ENCODE assay signal across 9 cellular contexts in genomic region chr4:98518555-98519267, GRCh38.
A peak's percentile ranks its signal among the peaks of the same experiment; 100 is the strongest.
DNase-seq lines count a peak whose midpoint lies in the region; ATAC-seq, FAIRE-seq and TF ChIP-seq lines count a peak whose summit lies in the region.
"Had no signal": no experiment of that assay in that cellular context is flagged by ENCODE, and none has a peak within 500 bp of the region (broad histone marks: within the 10 kb centered on the region; RNA-seq: fewer than 3 reads in every experiment).

No MANE protein-coding gene starts in this region.

- no peaks in the 10 kb centered on the region for H3K36me3 ChIP-seq in brain microvascular endothelial cell (replicated peaks)

- peak; percentile 94 for ATAC-seq in GM21367 (IDR thresholded peaks at IDR 0.05; ENCODE audit: unreplicated experiment)
- peak; percentile 96 for ATAC-seq in HG03159 (IDR thresholded peaks at IDR 0.05; ENCODE audit: unreplicated experiment)

- intact Hi-C loops in posterior cingulate gyrus (cut with DNase I): no loop called here

- no peak overlapping the region for H3K4me3 ChIP-seq in brain microvascular endothelial cell (ENCODE audit: low read depth, low read length)

- no peak for TF ChIP-seq CTCF in brain microvascular endothelial cell (IDR thresholded peaks at IDR 0.05; ENCODE audit: low read depth, low read length, missing control alignments)

- in situ Hi-C loops in brain microvascular endothelial cell (cut with HindIII; ENCODE audit: low pct_ligation_motif_present, low sequenced_read_pairs): no loop called here

- H3K27me3 ChIP-seq in brain microvascular endothelial cell (replicated peaks): no peaks in the 10 kb centered on the region

- peak; percentile 92 for FAIRE-seq in GM12892 (lab: Jason Lieb, UNC)

- no peak for TF ChIP-seq POLR2A in GM12892 (IDR thresholded peaks at IDR 0.05; ENCODE audit: low read depth, low read length)

- peak overlapping the region; percentile 92 for H3K27ac ChIP-seq in brain microvascular endothelial cell

- DNase-seq in GM12892 (ENCODE audit: insufficient read length): no peak
- no peak for DNase-seq in brain microvascular endothelial cell
- no peak for DNase-seq in NCI-H69 (lab: John Stamatoyannopoulos, UW)
- no peak for DNase-seq in D341Med (ENCODE audit: low spot score)
- DNase-seq in DMS153 treated with DMSO at 0.1 percent for 48 hours (lab: John Stamatoyannopoulos, UW; ENCODE audit: unreplicated experiment): no peak
- DNase-seq in posterior cingulate gyrus: no peak
- DNase-seq: endodermal cell had no signal
